In the genomic region with DNA sequence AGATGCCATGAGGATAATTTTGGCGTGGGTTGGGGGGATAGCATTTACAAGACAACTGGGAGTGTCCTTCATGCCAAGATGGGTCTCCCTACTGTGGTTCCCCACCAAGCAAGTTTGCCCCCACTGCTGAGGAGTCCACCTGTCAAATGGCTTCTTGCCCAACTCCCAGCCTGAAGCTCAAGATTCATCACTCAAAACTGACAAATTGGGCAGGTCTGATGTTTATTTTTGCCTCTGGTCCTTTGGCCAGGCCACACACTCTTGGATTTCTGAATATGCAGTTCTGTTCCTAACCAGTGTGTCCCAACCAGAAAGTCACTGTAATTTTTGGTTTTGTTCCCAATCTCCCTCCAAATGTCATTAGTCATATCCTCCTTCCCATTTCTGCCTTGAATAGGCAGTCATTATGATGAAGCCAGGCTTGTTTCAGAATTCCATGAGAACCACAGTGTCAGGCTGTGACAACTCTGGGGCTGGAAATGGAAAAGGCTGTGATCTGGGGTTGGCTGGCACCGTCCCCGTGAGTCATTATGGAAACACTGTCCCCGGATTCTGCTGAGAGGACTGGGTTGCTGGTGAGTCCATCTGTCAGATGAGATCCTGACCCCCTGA, we compare ENCODE assay signal across 7 cellular contexts. TPM values are rescaled to one million over a fixed set of nuclear protein-coding genes. Genes with fewer than 3 reads are reported as not detected.
DNase-seq lines count a peak whose midpoint lies in the region; TF ChIP-seq lines count a peak whose summit lies in the region.

No MANE protein-coding gene starts in this region.

- DNase-seq in NCI-H1694 treated with DMSO at 0.1 percent for 48 hours (lab: John Stamatoyannopoulos, UW) (peak; percentile 34), coronary artery (ENCODE audit: low spot score) (peak; percentile 92), kidney tubule cell (ENCODE audit: low spot score) (peak; percentile 81), tibial artery (peak; percentile 72 to 90), ureter (ENCODE audit: low spot score) (no peak), NCI-H1048 (lab: John Stamatoyannopoulos, UW) (no peak), NCI-H345 (lab: John Stamatoyannopoulos, UW) (no peak)

- peak overlapping the region; percentile 81 to 91 for H3K27ac ChIP-seq in coronary artery
- peak overlapping the region; percentile 64 to 78 for H3K27ac ChIP-seq in tibial artery

- no peaks in the 10 kb centered on the region for H3K27me3 ChIP-seq in tibial artery

- intact Hi-C loops in tibial artery (cut with DNase I; ENCODE audit: low total_unique reads) = no loop called here

- H3K36me3 ChIP-seq in tibial artery = no peaks in the 10 kb centered on the region

- H3K4me3 ChIP-seq in coronary artery (no peak overlapping the region), tibial artery (no peak overlapping the region)

- peaks cover 0 to 20% (median 16%) of the 10 kb centered on the region in 4 donors for H3K4me1 ChIP-seq in tibial artery

- H3K9me3 ChIP-seq in tibial artery = no peaks in the 10 kb centered on the region

- TF ChIP-seq CTCF in coronary artery (IDR thresholded peaks at IDR 0.05) = no peak
- peak; percentile 20 to 34 for TF ChIP-seq CTCF in tibial artery (IDR thresholded peaks at IDR 0.05)

RNA-seq across cellular contexts. Expression of a gene that starts 29.3 kb away (rescaled TPM):
- total RNA-seq in ureter = 74.2 TPM

Comparison
In these comparisons a context has a peak if more than half of its experiments do, and no peak if none do; other contexts are left out.
1. DNase-seq: peak in NCI-H1694 treated with DMSO at 0.1 percent for 48 hours (single experiment), coronary artery (single experiment), kidney tubule cell (single experiment) and tibial artery (2 of 2); none in ureter (single experiment), NCI-H1048 (single experiment) and NCI-H345 (single experiment).